Comparison of ENCODE assay signal across 18 cellular contexts in genomic region chr15:44441095-44441501, GRCh38. TPM values are rescaled to one million over a fixed set of nuclear protein-coding genes. Genes with fewer than 3 reads are reported as not detected.
DNase-seq lines count a peak whose midpoint lies in the region; ATAC-seq and TF ChIP-seq lines count a peak whose summit lies in the region.
"Had no signal": no experiment of that assay in that cellular context is flagged by ENCODE, and none has a peak within 500 bp of the region (broad histone marks: within the 10 kb centered on the region; RNA-seq: fewer than 3 reads in every experiment).

No MANE protein-coding gene starts in this region.

- H2AFZ ChIP-seq in trophoblast cell (ENCODE audit: insufficient read depth, low read length, poor library complexity) = no peak overlapping the region

- no peak overlapping the region for H3K27ac ChIP-seq in right atrium auricular region
- no peak overlapping the region for H3K27ac ChIP-seq in Panc1 (ENCODE audit: low read length)
- H3K27ac ChIP-seq in trophoblast cell (ENCODE audit: low read depth, low read length) = no peak overlapping the region
- H3K27ac ChIP-seq: left ventricle myocardium inferior, SK-N-MC had no signal

- no peaks in the 10 kb centered on the region for H3K36me3 ChIP-seq in right atrium auricular region
- H3K36me3 ChIP-seq in Panc1 (ENCODE audit: control insufficient read depth, insufficient read depth, low read length) = no peaks in the 10 kb centered on the region
- no peaks in the 10 kb centered on the region for H3K36me3 ChIP-seq in trophoblast cell (ENCODE audit: control insufficient read depth in 1 of 2, insufficient read depth in 2 of 2, low read length in 2 of 2)
- H3K36me3 ChIP-seq: left ventricle myocardium inferior had no signal

- peaks cover 4% of the 10 kb centered on the region for H3K9me3 Mint-ChIP-seq in endothelial cell (ENCODE audit: unreplicated experiment)
- no peaks in the 10 kb centered on the region for H3K9me3 Mint-ChIP-seq in type B pancreatic cell

- H3K4me3 ChIP-seq in right atrium auricular region (no peak overlapping the region), Panc1 (ENCODE audit: low read depth in 2 of 2, low read length in 2 of 2) (no peak overlapping the region), trophoblast cell (ENCODE audit: low read depth, low read length) (no peak overlapping the region)
- H3K4me3 ChIP-seq: GM12878, left ventricle myocardium inferior, MG63, SK-N-MC had no signal

- H2BK5ac ChIP-seq in trophoblast cell (ENCODE audit: low read depth, low read length, poor library complexity) = no peak overlapping the region

- no peak for DNase-seq in left ventricle myocardium superior
- DNase-seq in right atrium auricular region (ENCODE audit: low spot score) = no peak
- DNase-seq in Panc1 (ENCODE audit: low read depth, low spot score) = no peak
- no peak for DNase-seq in endothelial cell (ENCODE audit: low spot score)
- no peak for DNase-seq in type B pancreatic cell (ENCODE audit: extremely low spot score, unreplicated experiment)
- DNase-seq in D341Med (ENCODE audit: low spot score) = no peak
- no peak for DNase-seq in trophoblast cell
- DNase-seq: Caco-2; foreskin melanocyte; left ventricle myocardium inferior; MG63; NCI-H2081; NCI-H524 treated with DMSO at 0.1 percent for 48 hours; stimulated activated CD4-positive, alpha-beta T cell treated with anti-CD3 and anti-CD28 coated beads, Interleukin-15, amount 100 ng/mL, for 24 hours; T1000 had no signal

- H4K12ac ChIP-seq in trophoblast cell (ENCODE audit: low read depth, low read length) = no peak overlapping the region

- H3K4me3 Mint-ChIP-seq in endothelial cell (ENCODE audit: unreplicated experiment) (no peak overlapping the region), type B pancreatic cell (no peak overlapping the region)

- peaks cover 0 to 26% of the 10 kb centered on the region in 2 donors for H3K4me1 ChIP-seq in right atrium auricular region
- H3K4me1 ChIP-seq in Panc1 (ENCODE audit: control insufficient read depth, insufficient read depth, low read length) = peaks cover 13% of the 10 kb centered on the region
- peaks cover 0 to 2% of the 10 kb centered on the region in 2 experiments for H3K4me1 ChIP-seq in trophoblast cell (ENCODE audit: control insufficient read depth in 1 of 2, insufficient read depth in 2 of 2, low read length in 2 of 2)

- H3K14ac ChIP-seq in trophoblast cell (ENCODE audit: low read length) = no peak overlapping the region

- peaks cover 15% of the 10 kb centered on the region for H3K4me1 Mint-ChIP-seq in endothelial cell (ENCODE audit: unreplicated experiment)
- H3K4me1 Mint-ChIP-seq in type B pancreatic cell (ENCODE audit: unreplicated experiment) = no peaks in the 10 kb centered on the region

- H3K23ac ChIP-seq in trophoblast cell (ENCODE audit: low read length) = no peak overlapping the region

- H2AK5ac ChIP-seq in trophoblast cell (ENCODE audit: low read length) = no peak overlapping the region

- intact Hi-C loops in left ventricle myocardium superior (cut with micrococcal nuclease) (no loop called here), Panc1 (cut with micrococcal nuclease; ENCODE audit: unreplicated experiment) (no loop called here)

- TF ChIP-seq CTCF in right atrium auricular region (IDR thresholded peaks at IDR 0.05) = no peak
- TF ChIP-seq CTCF in Panc1 (IDR thresholded peaks at IDR 0.05) = no peak
- TF ChIP-seq CTCF in endothelial cell (IDR thresholded peaks at IDR 0.05; ENCODE audit: unreplicated experiment) = no peak
- TF ChIP-seq CTCF in type B pancreatic cell (conservative IDR thresholded peaks at IDR 0.05) = no peak

- H3K4ac ChIP-seq in trophoblast cell (ENCODE audit: low read depth, low read length) = no peak overlapping the region

- H3K27me3 Mint-ChIP-seq in endothelial cell (ENCODE audit: unreplicated experiment) (no peaks in the 10 kb centered on the region), type B pancreatic cell (no peaks in the 10 kb centered on the region)

- in situ Hi-C loops in Panc1 (cut with HindIII; ENCODE audit: low pct_unique_long_range_greater_than_20kb, low sequenced_read_pairs) = no loop called here

- H2BK120ac ChIP-seq in trophoblast cell (ENCODE audit: insufficient read depth, low read length, poor library complexity) = no peak overlapping the region

- no peak overlapping the region for H3K18ac ChIP-seq in trophoblast cell (ENCODE audit: low read length)

- no peaks in the 10 kb centered on the region for H3K27me3 ChIP-seq in right atrium auricular region
- no peaks in the 10 kb centered on the region for H3K27me3 ChIP-seq in Panc1 (ENCODE audit: control insufficient read depth, insufficient read depth, low read length)
- H3K27me3 ChIP-seq in trophoblast cell (ENCODE audit: insufficient read depth, low read length) = no peaks in the 10 kb centered on the region
- H3K27me3 ChIP-seq: MG63 had no signal

- no peak overlapping the region for H2BK12ac ChIP-seq in trophoblast cell (ENCODE audit: low read length)

- no peak overlapping the region for H3K4me2 ChIP-seq in trophoblast cell (ENCODE audit: low read length)

- TSS peak; percentile 2 for BruUV-seq in Panc1 (replicated peaks; lab: Mats Ljungman, UMichigan)

- no CpG with 5 or more reads among the region's 5 CpGs for WGBS in trophoblast cell (ENCODE audit: extremely low coverage, insufficient coverage, insufficient read length)

- H4K91ac ChIP-seq in trophoblast cell (ENCODE audit: low read depth, low read length) = no peak overlapping the region

- CTCF ChIA-PET in Panc1 (lab: Charles Lee) = no interaction called here

- H3K36me3 Mint-ChIP-seq in endothelial cell (ENCODE audit: low read depth, unreplicated experiment) = no peaks in the 10 kb centered on the region
- H3K36me3 Mint-ChIP-seq in type B pancreatic cell = peaks cover 16% of the 10 kb centered on the region

- H3K79me1 ChIP-seq in trophoblast cell (ENCODE audit: low read length) = no peaks in the 10 kb centered on the region

- H3K9ac ChIP-seq in trophoblast cell (ENCODE audit: low read length) = no peak overlapping the region

- peak; percentile 24 for ATAC-seq in left ventricle myocardium superior
- ATAC-seq in Panc1 = peak; percentile 45; the same call in 1 of the 2 replicates
- ATAC-seq in HG03457 (IDR thresholded peaks at IDR 0.05; ENCODE audit: unreplicated experiment) = no peak
- ATAC-seq: GM12878 had no signal

- no peak overlapping the region for H4K8ac ChIP-seq in trophoblast cell (ENCODE audit: low read depth, low read length)

- POLR2A ChIA-PET in Panc1 (lab: Charles Lee) = interaction anchor here (0.6 kb wide), 1 partner anchor 37 kb away, joined by 9 read pairs; no protein-coding TSS in a partner anchor

- H3K27ac Mint-ChIP-seq in endothelial cell (ENCODE audit: unreplicated experiment) (peak overlapping the region; percentile 23), type B pancreatic cell (peak overlapping the region; percentile 24)

- H3K9me3 ChIP-seq in right atrium auricular region = no peaks in the 10 kb centered on the region
- H3K9me3 ChIP-seq in Panc1 (ENCODE audit: control insufficient read depth, insufficient read depth, low read depth, low read length) = no peaks in the 10 kb centered on the region
- H3K9me3 ChIP-seq in trophoblast cell (ENCODE audit: insufficient read depth, low read depth, low read length) = no peaks in the 10 kb centered on the region
- H3K9me3 ChIP-seq: Caco-2 had no signal

- H3K79me2 ChIP-seq in trophoblast cell (ENCODE audit: control insufficient read depth, insufficient read depth, low read length, poor library complexity) = peaks cover 5% of the 10 kb centered on the region

RNA-seq across cellular contexts. Expression of gene CTDSPL2, which starts 13.7 kb away (rescaled TPM):
- total RNA-seq in left ventricle myocardium superior (17.2 TPM), right atrium auricular region (10 to 100 TPM; 22.5 to 32.9 TPM), Panc1 (2021; ENCODE audit: unreplicated experiment) (70.6 TPM), endothelial cell (ENCODE audit: unreplicated experiment) (40.9 TPM), type B pancreatic cell (ENCODE audit: low replicate concordance) (46.1 and 57.9 TPM in 2 replicates)
- 33.2 TPM for polyA plus RNA-seq in Panc1 (2012; ENCODE audit: insufficient read length)
- 53.0 and 53.5 TPM in 2 replicates for polyA plus RNA-seq in trophoblast cell (2013)
